ENCODE assay signal across 12 cellular contexts in the genomic region with DNA sequence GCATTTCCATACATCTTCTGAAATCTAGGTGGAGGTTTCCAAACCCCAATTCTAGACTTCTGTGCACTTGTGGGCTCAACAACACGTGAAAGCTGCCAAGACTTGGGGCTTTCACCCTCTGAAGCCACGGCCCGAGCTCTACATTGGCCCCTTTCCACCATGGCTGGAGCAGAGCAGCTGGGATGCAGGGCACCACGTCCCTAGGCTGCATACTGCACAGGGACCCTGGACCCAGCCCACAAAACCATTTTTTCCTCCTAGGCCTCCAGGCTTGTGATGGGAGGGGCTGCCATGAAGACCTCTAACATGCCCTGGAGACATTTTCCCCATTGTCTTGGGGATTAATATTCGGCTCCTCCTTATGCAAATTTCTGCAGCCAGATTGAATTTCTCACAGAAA. TPM values are rescaled to one million over a fixed set of nuclear protein-coding genes. Genes with fewer than 3 reads are reported as not detected.
"Had no signal": no experiment of that assay in that cellular context is flagged by ENCODE, and none has a peak within 500 bp of the region (broad histone marks: within the 10 kb centered on the region; RNA-seq: fewer than 3 reads in every experiment).

No MANE protein-coding gene starts in this region.

RNA-seq across cellular contexts. Expression of gene PLPPR5, which starts 32.1 kb away (rescaled TPM):
- total RNA-seq: activated B cell treated with CpG ODN at 0.5 μM for 24 hours; activated CD4-positive, alpha-beta memory T cell treated with anti-CD3 and anti-CD28 coated beads for 36 hours; activated CD4-positive, alpha-beta memory T cell treated with anti-CD3 and anti-CD28 coated beads, Interleukin-2, amount 10 ng/mL, durations not matched to agents 7 days and 5 days; activated CD4-positive, alpha-beta T cell treated with anti-CD3 and anti-CD28 coated beads for 36 hours; activated CD4-positive, alpha-beta T cell treated with anti-CD3 and anti-CD28 coated beads, Interleukin-2, amount 10 ng/mL, durations not matched to agents 24 days and 14 days; activated CD4-positive, alpha-beta T cell treated with anti-CD3 and anti-CD28 coated beads, Interleukin-2, amount 10 ng/mL, durations not matched to agents 7 days and 5 days; activated CD8-positive, alpha-beta memory T cell treated with anti-CD3 and anti-CD28 coated beads for 36 hours; activated CD8-positive, alpha-beta memory T cell treated with anti-CD3 and anti-CD28 coated beads, Interleukin-2, amount 10 ng/mL, durations not matched to agents 7 days and 5 days; activated CD8-positive, alpha-beta T cell treated with anti-CD3 and anti-CD28 coated beads, Interleukin-2, amount 10 ng/mL, durations not matched to agents 7 days and 5 days; T-helper 1 cell treated with Interleukin-12 subunit alpha and Interleukin-12 subunit beta and Interleukin-4 antibody, amounts not matched to agents 30 ng/mL and 1 ng/mL, for 36 hours; T-helper 17 cell; T-helper 2 cell treated with Interferon-gamma antibody and Interleukin-4, amounts not matched to agents 100 ng/mL and 5 ng/mL, for 36 hours had no signal
